Comparison of ENCODE assay signal across 10 cellular contexts in the genomic region with DNA sequence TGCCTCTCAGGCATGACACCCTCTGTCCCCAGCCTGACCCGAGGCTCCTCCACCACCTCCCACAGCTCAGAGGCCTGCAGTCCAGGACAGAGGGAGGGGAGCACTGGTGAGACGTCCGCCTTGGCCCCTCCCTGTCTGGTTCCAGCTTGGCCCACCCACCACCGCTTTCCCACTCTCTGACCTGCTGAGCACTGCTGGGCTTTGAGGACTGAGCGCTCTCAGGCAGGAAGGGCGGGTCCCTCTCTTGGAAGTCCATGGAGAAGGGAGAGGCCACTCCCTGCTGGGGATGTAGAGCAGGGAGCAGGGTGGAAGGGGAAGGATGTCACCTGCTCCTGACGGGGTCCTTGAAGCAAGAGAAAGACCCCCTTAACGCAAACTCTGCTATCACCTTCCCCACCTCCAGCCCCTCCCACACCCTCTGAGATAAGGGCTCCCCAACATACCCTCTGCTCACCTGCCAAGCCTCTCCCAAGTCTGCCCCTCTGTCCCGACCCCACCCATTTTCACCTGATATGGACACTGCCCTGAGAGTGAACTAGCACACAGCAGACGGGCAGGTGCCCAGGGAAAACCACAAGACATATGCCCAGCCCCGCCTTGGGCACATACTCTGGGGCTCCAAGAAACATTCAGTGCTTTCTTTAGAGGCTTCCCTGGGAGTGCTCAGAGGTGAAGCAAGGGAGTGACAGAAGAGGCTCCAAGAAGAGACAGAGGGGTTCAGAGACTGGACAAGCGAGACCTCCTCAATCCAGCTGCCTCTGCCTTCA. TPM values are rescaled to one million over a fixed set of nuclear protein-coding genes. Genes with fewer than 3 reads are reported as not detected.
A peak's percentile ranks its signal among the peaks of the same experiment; 100 is the strongest.
DNase-seq lines count a peak whose midpoint lies in the region; ATAC-seq and TF ChIP-seq lines count a peak whose summit lies in the region.
"Had no signal": no experiment of that assay in that cellular context is flagged by ENCODE, and none has a peak within 500 bp of the region (broad histone marks: within the 10 kb centered on the region; RNA-seq: fewer than 3 reads in every experiment).

No MANE protein-coding gene starts in this region.

- no peak overlapping the region for H3K4me3 ChIP-seq in hepatocyte

- no peaks in the 10 kb centered on the region for H3K9me3 ChIP-seq in hepatocyte (ENCODE audit: low read depth)

- DNase-seq in activated CD8-positive, alpha-beta memory T cell treated with anti-CD3 and anti-CD28 coated beads, Interleukin-2, amount 10 ng/mL, durations not matched to agents 7 days and 5 days = no peak
- no peak for DNase-seq in activated CD8-positive, alpha-beta memory T cell treated with anti-CD3 and anti-CD28 coated beads for 24 hours
- DNase-seq in T-cell = no peak
- DNase-seq in hepatocyte (ENCODE audit: low spot score) = no peak
- DNase-seq in stimulated activated effector memory CD8-positive, alpha-beta T cell treated with anti-CD3 and anti-CD28 coated beads, Interleukin-12 subunit alpha, Interleukin-12 subunit beta, amount 100 ng/mL, for 72 hours (ENCODE audit: low spot score in 2 of 2) = no peak
- DNase-seq in effector CD8-positive, alpha-beta T cell (lab: John Stamatoyannopoulos, UW) = no peak
- no peak for DNase-seq in effector CD4-positive, alpha-beta T cell
- DNase-seq in NCI-H2196 treated with DMSO at 0.1 percent for 48 hours (lab: John Stamatoyannopoulos, UW; ENCODE audit: unreplicated experiment) = no peak

- no peaks in the 10 kb centered on the region for H3K9me2 ChIP-seq in hepatocyte (replicated peaks; ENCODE audit: insufficient read depth)

- H3K36me3 Mint-ChIP-seq in activated CD8-positive, alpha-beta memory T cell treated with anti-CD3 and anti-CD28 coated beads, Interleukin-2, amount 10 ng/mL, durations not matched to agents 7 days and 5 days = peaks cover 20% of the 10 kb centered on the region
- peaks cover 36% of the 10 kb centered on the region for H3K36me3 Mint-ChIP-seq in T-cell
- H3K36me3 Mint-ChIP-seq in stimulated activated effector memory CD8-positive, alpha-beta T cell treated with anti-CD3 and anti-CD28 coated beads, Interleukin-12 subunit alpha, Interleukin-12 subunit beta, amount 100 ng/mL, for 72 hours = peaks cover 61% of the 10 kb centered on the region

- no peak overlapping the region for H2AFZ ChIP-seq in hepatocyte

- H3K4me2 ChIP-seq in hepatocyte = peak overlapping the region; percentile 95

- peak overlapping the region; percentile 83 for H3K27ac Mint-ChIP-seq in activated CD8-positive, alpha-beta memory T cell treated with anti-CD3 and anti-CD28 coated beads, Interleukin-2, amount 10 ng/mL, durations not matched to agents 7 days and 5 days
- peak overlapping the region; percentile 92 to 93 for H3K27ac Mint-ChIP-seq in T-cell
- peak overlapping the region; percentile 96 for H3K27ac Mint-ChIP-seq in stimulated activated effector memory CD8-positive, alpha-beta T cell treated with anti-CD3 and anti-CD28 coated beads, Interleukin-12 subunit alpha, Interleukin-12 subunit beta, amount 100 ng/mL, for 72 hours

- ATAC-seq in activated CD8-positive, alpha-beta memory T cell treated with anti-CD3 and anti-CD28 coated beads, Interleukin-2, amount 10 ng/mL, durations not matched to agents 7 days and 5 days = no peak
- no peak for ATAC-seq in T-cell (replicated peaks in 1 of 4)
- no peak for ATAC-seq in stimulated activated effector memory CD8-positive, alpha-beta T cell treated with anti-CD3 and anti-CD28 coated beads, Interleukin-12 subunit alpha, Interleukin-12 subunit beta, amount 100 ng/mL, for 72 hours

- H3K27me3 Mint-ChIP-seq in activated CD8-positive, alpha-beta memory T cell treated with anti-CD3 and anti-CD28 coated beads, Interleukin-2, amount 10 ng/mL, durations not matched to agents 7 days and 5 days = no peaks in the 10 kb centered on the region
- H3K27me3 Mint-ChIP-seq in T-cell = no peaks in the 10 kb centered on the region

- H3K4me3 Mint-ChIP-seq in activated CD8-positive, alpha-beta memory T cell treated with anti-CD3 and anti-CD28 coated beads, Interleukin-2, amount 10 ng/mL, durations not matched to agents 7 days and 5 days = peak overlapping the region; percentile 96
- peak overlapping the region; percentile 98 for H3K4me3 Mint-ChIP-seq in T-cell
- H3K4me3 Mint-ChIP-seq in stimulated activated effector memory CD8-positive, alpha-beta T cell treated with anti-CD3 and anti-CD28 coated beads, Interleukin-12 subunit alpha, Interleukin-12 subunit beta, amount 100 ng/mL, for 72 hours = peak overlapping the region; percentile 96

- TF ChIP-seq CTCF in hepatocyte (IDR thresholded peaks at IDR 0.05; ENCODE audit: poor library complexity) = no peak

- no peak overlapping the region for H3K27ac ChIP-seq in hepatocyte
- H3K27ac ChIP-seq: parathyroid adenoma had no signal

- POLR2A ChIA-PET in T-cell (lab: Charles Lee) = no interaction called here

- 75% methylated on average over 12 of the region's 12 CpGs for WGBS in hepatocyte (ENCODE audit: low lambda C conversion rate, missing lambda C conversion rate)

- H3K4me1 Mint-ChIP-seq in activated CD8-positive, alpha-beta memory T cell treated with anti-CD3 and anti-CD28 coated beads, Interleukin-2, amount 10 ng/mL, durations not matched to agents 7 days and 5 days = peaks cover 27% of the 10 kb centered on the region
- peaks cover 22 to 31% (median 28%) of the 10 kb centered on the region in 3 donors for H3K4me1 Mint-ChIP-seq in T-cell
- H3K4me1 Mint-ChIP-seq in stimulated activated effector memory CD8-positive, alpha-beta T cell treated with anti-CD3 and anti-CD28 coated beads, Interleukin-12 subunit alpha, Interleukin-12 subunit beta, amount 100 ng/mL, for 72 hours = peaks cover 32% of the 10 kb centered on the region

- H4K20me1 ChIP-seq in hepatocyte (ENCODE audit: insufficient read depth, poor library complexity, severe bottlenecking) = no peaks in the 10 kb centered on the region

- H3K27me3 ChIP-seq in hepatocyte = no peaks in the 10 kb centered on the region

- H3K79me2 ChIP-seq in hepatocyte = peaks cover 5% of the 10 kb centered on the region
- H3K79me2 ChIP-seq: parathyroid adenoma had no signal

- peaks cover 9% of the 10 kb centered on the region for H3K4me1 ChIP-seq in hepatocyte (ENCODE audit: insufficient read depth)

- no peaks in the 10 kb centered on the region for H3K36me3 ChIP-seq in hepatocyte (replicated peaks; ENCODE audit: insufficient read depth, low read depth)

- H3K9me3 Mint-ChIP-seq in activated CD8-positive, alpha-beta memory T cell treated with anti-CD3 and anti-CD28 coated beads, Interleukin-2, amount 10 ng/mL, durations not matched to agents 7 days and 5 days (ENCODE audit: low read depth) = no peaks in the 10 kb centered on the region
- H3K9me3 Mint-ChIP-seq in T-cell = no peaks in the 10 kb centered on the region
- H3K9me3 Mint-ChIP-seq in stimulated activated effector memory CD8-positive, alpha-beta T cell treated with anti-CD3 and anti-CD28 coated beads, Interleukin-12 subunit alpha, Interleukin-12 subunit beta, amount 100 ng/mL, for 72 hours = no peaks in the 10 kb centered on the region

- CTCF ChIA-PET in activated CD8-positive, alpha-beta memory T cell treated with anti-CD3 and anti-CD28 coated beads, Interleukin-2, amount 10 ng/mL, durations not matched to agents 7 days and 5 days (lab: Charles Lee) = interaction anchor here (1.1 to 2.7 kb wide), 3 partner anchors 17 to 90 kb away, joined by 3 to 11 read pairs (median 3); partner anchors contain the start of gene SCRN2
- CTCF ChIA-PET in T-cell (lab: Charles Lee) = no interaction called here

RNA-seq across cellular contexts. Expression of gene OSBPL7, which starts 1.4 kb away (rescaled TPM):
- 10 to 100 TPM; 30.3 to 47.8 TPM for total RNA-seq in activated CD8-positive, alpha-beta memory T cell treated with anti-CD3 and anti-CD28 coated beads, Interleukin-2, amount 10 ng/mL, durations not matched to agents 7 days and 5 days
- total RNA-seq in T-cell = 10 to 100 TPM; 40.4 to 57.1 (median 43.9) TPM
- total RNA-seq in hepatocyte = 3.9 and 6.2 TPM in 2 replicates
- 9.3 and 9.8 TPM in 2 replicates for polyA plus RNA-seq in hepatocyte

RNA-seq across cellular contexts. Expression of gene MRPL10, which starts 11.1 kb away (rescaled TPM):
- total RNA-seq in activated CD8-positive, alpha-beta memory T cell treated with anti-CD3 and anti-CD28 coated beads, Interleukin-2, amount 10 ng/mL, durations not matched to agents 7 days and 5 days = 10 to 100 TPM; 54.4 to 64.9 TPM
- 10 to 100 TPM; 34.1 to 60.1 (median 41.6) TPM for total RNA-seq in T-cell
- 30.7 and 38.2 TPM in 2 replicates for total RNA-seq in hepatocyte
- polyA plus RNA-seq in hepatocyte = 33.7 and 34.7 TPM in 2 replicates

RNA-seq across cellular contexts. Expression of gene LRRC46, which starts 11.3 kb away (rescaled TPM):
- total RNA-seq in activated CD8-positive, alpha-beta memory T cell treated with anti-CD3 and anti-CD28 coated beads, Interleukin-2, amount 10 ng/mL, durations not matched to agents 7 days and 5 days = under 1 TPM; 0.14 to 0.44 TPM
- total RNA-seq in T-cell = 1 to 10 TPM in 2 of 5 donors, under 1 TPM in 3; 0.20 to 1.0 (median 0.88) TPM
- not detected in 2 replicates for total RNA-seq in hepatocyte
- polyA plus RNA-seq in hepatocyte = 0.78 and 0.83 TPM in 2 replicates
- total RNA-seq: RPMI7951 had no signal

RNA-seq across cellular contexts. Expression of gene SCRN2, which starts 20.9 kb away (rescaled TPM):
- 10 to 100 TPM; 28.1 to 33.8 TPM for total RNA-seq in activated CD8-positive, alpha-beta memory T cell treated with anti-CD3 and anti-CD28 coated beads, Interleukin-2, amount 10 ng/mL, durations not matched to agents 7 days and 5 days
- total RNA-seq in T-cell (10 to 100 TPM; 27.0 to 44.3 (median 40.6) TPM), hepatocyte (20.4 and 35.3 TPM in 2 replicates)
- polyA plus RNA-seq in hepatocyte = 59.8 and 79.0 TPM in 2 replicates

RNA-seq across cellular contexts. Expression of gene SP6, which starts 30.8 kb away (rescaled TPM):
- total RNA-seq in activated CD8-positive, alpha-beta memory T cell treated with anti-CD3 and anti-CD28 coated beads, Interleukin-2, amount 10 ng/mL, durations not matched to agents 7 days and 5 days = under 1 TPM in 1 of 2 experiments, not detected in 1; 0.12 TPM
- under 1 TPM; 0.10 to 0.26 (median 0.13) TPM for total RNA-seq in T-cell
- total RNA-seq in hepatocyte = 0.80 and 1.3 TPM in 2 replicates
- 1.3 and 1.7 TPM in 2 replicates for polyA plus RNA-seq in hepatocyte
- total RNA-seq: RPMI7951 had no signal
